Comparison of ENCODE assay signal across 1 cellular context in genomic region chr2:234708091-234708683, GRCh38.
TF ChIP-seq lines count a peak whose summit lies in the region.

No MANE protein-coding gene starts in this region.

TF ChIP-seq in H1, 55 proteins besides CTCF, POLR2A, EP300 and RAD21:
- TF ChIP-seq NANOG (IDR thresholded peaks at IDR 0.05; ENCODE audit: insufficient read depth, low read depth, low read length, poor library complexity, severe bottlenecking) (peak; percentile 72), GTF2F1 (IDR thresholded peaks at IDR 0.05; ENCODE audit: borderline replicate concordance, low read depth, low read length) (no peak), SIN3A (conservative IDR thresholded peaks at IDR 0.05 in 1 of 2, IDR thresholded peaks at IDR 0.05 in 1 of 2; ENCODE audit: low read depth in 1 of 2, low read length in 2 of 2) (no peak), ASH2L (IDR thresholded peaks at IDR 0.05; ENCODE audit: low read length) (no peak), KDM4A (IDR thresholded peaks at IDR 0.05; ENCODE audit: low read depth, low read length, severe bottlenecking) (no peak), CEBPB (IDR thresholded peaks at IDR 0.05; ENCODE audit: low read depth, low read length) (peak; percentile 65; the same call in 1 of the 2 replicates), JUND (IDR thresholded peaks at IDR 0.05; ENCODE audit: low read length) (no peak)
